Comparison of ENCODE assay signal across 1 cellular context in the genomic region with DNA sequence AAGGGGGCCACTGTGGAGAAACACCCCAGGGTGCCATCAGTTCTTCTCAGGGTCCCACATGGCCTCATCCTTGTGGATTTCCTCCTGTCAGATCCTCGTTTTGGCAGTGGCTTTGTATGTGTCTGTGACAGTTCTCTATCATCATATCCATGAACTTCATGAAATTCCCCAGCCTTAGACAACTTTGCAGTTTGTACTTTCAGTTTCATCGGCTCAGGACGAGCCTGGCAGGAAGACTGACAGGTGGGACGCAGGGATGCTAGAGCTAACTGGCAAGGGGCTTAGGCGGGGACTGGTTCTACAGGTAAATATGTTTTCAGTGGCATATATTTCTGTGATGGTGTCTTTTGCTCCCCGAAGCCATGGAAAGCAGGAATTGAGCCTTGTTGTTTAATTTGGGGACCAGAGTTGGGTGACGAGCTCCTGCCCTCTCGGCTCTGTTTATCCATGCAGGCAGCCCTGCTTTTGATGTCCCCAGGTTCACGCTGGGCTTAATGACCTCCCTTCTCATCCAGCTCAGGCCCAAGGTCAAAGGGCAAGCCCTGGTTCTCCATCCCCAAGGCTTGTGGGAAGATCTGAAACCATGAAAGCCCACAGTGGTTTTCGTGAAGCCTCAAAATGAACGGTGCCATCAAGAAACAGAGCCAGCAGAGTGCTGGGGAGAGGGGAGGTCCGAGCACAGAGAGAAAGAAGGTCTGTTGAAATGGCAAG.
TF ChIP-seq lines count a peak whose summit lies in the region.

No MANE protein-coding gene starts in this region.

TF ChIP-seq in A549, 52 proteins besides CTCF, POLR2A, EP300 and RAD21 (continued from another document):
- TF ChIP-seq GATA3 (IDR thresholded peaks at IDR 0.05; ENCODE audit: borderline replicate concordance) = no peak
- TF ChIP-seq CHD2 (IDR thresholded peaks at IDR 0.05; ENCODE audit: low read length, partially characterized antibody) = no peak
- TF ChIP-seq POLR2AphosphoS2 (conservative IDR thresholded peaks at IDR 0.05; ENCODE audit: low read length) = no peak
- no peak for TF ChIP-seq SMC3 (IDR thresholded peaks at IDR 0.05)
- no peak for TF ChIP-seq CHD4 (IDR thresholded peaks at IDR 0.05; ENCODE audit: borderline replicate concordance)
- no peak for TF ChIP-seq ZC3H11A (IDR thresholded peaks at IDR 0.05)
- no peak for TF ChIP-seq HDAC2 (IDR thresholded peaks at IDR 0.05)
- no peak for TF ChIP-seq HOXB5 (CRISPR knock-in tag; IDR thresholded peaks at IDR 0.05)
- TF ChIP-seq TFCP2L1 (CRISPR knock-in tag; IDR thresholded peaks at IDR 0.05) = no peak
- TF ChIP-seq CBX2 (IDR thresholded peaks at IDR 0.05; ENCODE audit: borderline replicate concordance, low read depth) = no peak
- no peak for TF ChIP-seq NFE2L2 (conservative IDR thresholded peaks at IDR 0.05; ENCODE audit: low read length)
- TF ChIP-seq ZFP36 (IDR thresholded peaks at IDR 0.05; ENCODE audit: borderline replicate concordance, partially characterized antibody) = no peak
